10 cellular contexts compared by ENCODE assay signal in genomic region chr19:36113425-36113824, GRCh38. TPM values are rescaled to one million over a fixed set of nuclear protein-coding genes. Genes with fewer than 3 reads are reported as not detected.
DNase-seq lines count a peak whose midpoint lies in the region; ATAC-seq and TF ChIP-seq lines count a peak whose summit lies in the region.
"Had no signal": no experiment of that assay in that cellular context is flagged by ENCODE, and none has a peak within 500 bp of the region (broad histone marks: within the 10 kb centered on the region; RNA-seq: fewer than 3 reads in every experiment).

No MANE protein-coding gene starts in this region.

- ATAC-seq in HG02642 (IDR thresholded peaks at IDR 0.05; ENCODE audit: poor library complexity, unreplicated experiment): no peak

- 63 to 68% methylated on average over 32 to 34 of the region's 34 CpGs for WGBS in testis, 2 donors

- H3K4me3 Mint-ChIP-seq in endothelial cell (ENCODE audit: unreplicated experiment): peak overlapping the region; percentile 98
- H3K4me3 Mint-ChIP-seq in progenitor cell of endocrine pancreas (ENCODE audit: low read depth): peak overlapping the region; percentile 95

- no peak for DNase-seq in GM06990 (ENCODE audit: extremely low read depth, insufficient read length)
- no peak for DNase-seq in Peyer's patch
- no peak for DNase-seq in endothelial cell (ENCODE audit: low spot score)
- no peak for DNase-seq in progenitor cell of endocrine pancreas (ENCODE audit: low spot score, unreplicated experiment)
- no peak for DNase-seq in testis
- no peak for DNase-seq in AG08395 (ENCODE audit: low spot score)
- DNase-seq in AG08396 (ENCODE audit: low spot score): no peak
- DNase-seq: activated CD4-positive, CD25-positive, alpha-beta regulatory T cell had no signal

- H3K27me3 Mint-ChIP-seq in endothelial cell (ENCODE audit: unreplicated experiment) (peaks cover 28% of the 10 kb centered on the region), progenitor cell of endocrine pancreas (no peaks in the 10 kb centered on the region)

- no peak for TF ChIP-seq POLR2A in Peyer's patch (IDR thresholded peaks at IDR 0.05)
- no peak for TF ChIP-seq POLR2A in testis (IDR thresholded peaks at IDR 0.05)

- H3K9me3 ChIP-seq in Peyer's patch (no peaks in the 10 kb centered on the region), testis (no peaks in the 10 kb centered on the region)

- H3K4me1 ChIP-seq in Peyer's patch: peaks cover 4 to 22% (median 15%) of the 10 kb centered on the region in 4 donors
- H3K4me1 ChIP-seq in testis: peaks cover 15% of the 10 kb centered on the region

- H3K36me3 ChIP-seq in GM06990 (ENCODE audit: control insufficient read depth, insufficient read depth, low read length) (peaks cover 9% of the 10 kb centered on the region), Peyer's patch (peaks cover 0 to 20% (median 0%) of the 10 kb centered on the region in 3 donors), testis (ENCODE audit: low read depth, missing control alignments) (no peaks in the 10 kb centered on the region)

- H3K27ac Mint-ChIP-seq in endothelial cell (ENCODE audit: unreplicated experiment) (peak overlapping the region; percentile 30), progenitor cell of endocrine pancreas (peak overlapping the region; percentile 77)

- H3K4me1 Mint-ChIP-seq in endothelial cell (ENCODE audit: unreplicated experiment) (peaks cover 21% of the 10 kb centered on the region), progenitor cell of endocrine pancreas (ENCODE audit: low read depth) (peaks cover 18% of the 10 kb centered on the region)

- H3K27me3 ChIP-seq in GM06990 (replicated peaks; ENCODE audit: control insufficient read depth, insufficient read depth, low read length): no peaks in the 10 kb centered on the region
- no peaks in the 10 kb centered on the region for H3K27me3 ChIP-seq in Peyer's patch
- no peaks in the 10 kb centered on the region for H3K27me3 ChIP-seq in testis

- TF ChIP-seq CTCF in GM06990 (IDR thresholded peaks at IDR 0.05; ENCODE audit: insufficient read depth, low read length, poor library complexity, severe bottlenecking) (no peak), Peyer's patch (IDR thresholded peaks at IDR 0.05) (no peak), endothelial cell (IDR thresholded peaks at IDR 0.05; ENCODE audit: unreplicated experiment) (no peak), progenitor cell of endocrine pancreas (IDR thresholded peaks at IDR 0.05; ENCODE audit: unreplicated experiment) (no peak), testis (IDR thresholded peaks at IDR 0.05) (no peak)

- H3K4me3 ChIP-seq in GM06990 (replicated peaks; ENCODE audit: low read depth, low read length) (peak overlapping the region; percentile 98), Peyer's patch (peak overlapping the region in 3 of 4 donors; percentile 60 to 95 (median 85)), testis (no peak overlapping the region)

- H3K9me3 Mint-ChIP-seq in endothelial cell (ENCODE audit: unreplicated experiment) (no peaks in the 10 kb centered on the region), progenitor cell of endocrine pancreas (ENCODE audit: low read depth) (no peaks in the 10 kb centered on the region)

- H3K27ac ChIP-seq in Peyer's patch (no peak overlapping the region), testis (no peak overlapping the region)

- peaks cover 19% of the 10 kb centered on the region for H3K36me3 Mint-ChIP-seq in endothelial cell (ENCODE audit: low read depth, unreplicated experiment)
- peaks cover 13% of the 10 kb centered on the region for H3K36me3 Mint-ChIP-seq in progenitor cell of endocrine pancreas (ENCODE audit: insufficient read depth)

- intact Hi-C loops in testis (cut with DNase I; ENCODE audit: low total_unique reads): no loop called here

RNA-seq across cellular contexts. Expression of gene POLR2I, which starts 1.2 kb away (rescaled TPM):
- total RNA-seq in Peyer's patch: 10 to 100 TPM; 20.7 to 32.0 (median 26.8) TPM
- total RNA-seq in endothelial cell (ENCODE audit: unreplicated experiment): 66.4 TPM
- 84.8 and 85.8 TPM in 2 replicates for total RNA-seq in progenitor cell of endocrine pancreas
- 100 to 1,000 TPM; 106 to 116 TPM for total RNA-seq in testis
- polyA plus RNA-seq in testis (ENCODE audit: insufficient read depth, low read depth, low replicate concordance): 307 TPM

RNA-seq across cellular contexts. Expression of gene TBCB, which starts 1.8 kb away (rescaled TPM):
- total RNA-seq in Peyer's patch: 10 to 100 TPM; 59.7 to 81.7 (median 69.1) TPM
- total RNA-seq in endothelial cell (ENCODE audit: unreplicated experiment): 206 TPM
- total RNA-seq in progenitor cell of endocrine pancreas: 138 and 148 TPM in 2 replicates
- total RNA-seq in testis: 100 to 1,000 TPM; 177 to 226 TPM
- polyA plus RNA-seq in testis (ENCODE audit: insufficient read depth, low read depth, low replicate concordance): 195 TPM

RNA-seq across cellular contexts. Expression of gene OVOL3, which starts 2.5 kb away (rescaled TPM):
- not detected for total RNA-seq in Peyer's patch
- total RNA-seq in endothelial cell (ENCODE audit: unreplicated experiment): not detected
- 0.47 TPM in 1 of 2 replicates, not detected in the other for total RNA-seq in progenitor cell of endocrine pancreas
- 1 to 10 TPM; 3.3 to 3.4 TPM for total RNA-seq in testis
- polyA plus RNA-seq in testis (ENCODE audit: insufficient read depth, low read depth, low replicate concordance): 2.6 TPM
- total RNA-seq: HT1080 had no signal

RNA-seq across cellular contexts. Expression of gene CAPNS1, which starts 26.4 kb away (rescaled TPM):
- 100 to 1,000 TPM; 131 to 320 (median 263) TPM for total RNA-seq in Peyer's patch
- total RNA-seq in endothelial cell (ENCODE audit: unreplicated experiment): 901 TPM
- total RNA-seq in progenitor cell of endocrine pancreas: 427 and 435 TPM in 2 replicates
- 100 to 1,000 TPM; 147 to 190 TPM for total RNA-seq in testis
- 957 TPM for polyA plus RNA-seq in testis (ENCODE audit: insufficient read depth, low read depth, low replicate concordance)

RNA-seq across cellular contexts. Expression of gene COX7A1, which starts 38.8 kb away (rescaled TPM):
- 10 to 100 TPM in 2 of 4 donors, 1 to 10 TPM in 2; 1.8 to 19.8 (median 6.6) TPM for total RNA-seq in Peyer's patch
- total RNA-seq in endothelial cell (ENCODE audit: unreplicated experiment): 5.2 TPM
- not detected in 2 replicates for total RNA-seq in progenitor cell of endocrine pancreas
- 1 to 10 TPM in 1 of 2 donors, under 1 TPM in 1; 0.79 to 4.8 TPM for total RNA-seq in testis
- 25.4 TPM for polyA plus RNA-seq in testis (ENCODE audit: insufficient read depth, low read depth, low replicate concordance)
- total RNA-seq: HT1080 had no signal

Comparison
In these comparisons a context has a peak if more than half of its experiments do, and no peak if none do; other contexts are left out.
1. H3K4me3 ChIP-seq: peak in GM06990 (single experiment) and Peyer's patch (3 of 4); none in testis (0 of 2).